Comparison of ENCODE assay signal across 1 cellular context in genomic region chr5:181126841-181127240, GRCh38.
TF ChIP-seq lines count a peak whose summit lies in the region.

No MANE protein-coding gene starts in this region.

TF ChIP-seq in IMR-90, 13 proteins besides CTCF, POLR2A, EP300 and RAD21 (continued from another document):
- TF ChIP-seq BHLHE40 (IDR thresholded peaks at IDR 0.05; ENCODE audit: low read depth, low read length) = no peak
- no peak for TF ChIP-seq MAZ (IDR thresholded peaks at IDR 0.05; ENCODE audit: borderline replicate concordance, low read depth, low read length)
- TF ChIP-seq ELK1 (IDR thresholded peaks at IDR 0.05; ENCODE audit: borderline replicate concordance, low read depth, low read length) = no peak
